20 cellular contexts compared by ENCODE assay signal in genomic region chr12:102430661-102431060, GRCh38. TPM values are rescaled to one million over a fixed set of nuclear protein-coding genes. Genes with fewer than 3 reads are reported as not detected.
DNase-seq lines count a peak whose midpoint lies in the region; ATAC-seq and TF ChIP-seq lines count a peak whose summit lies in the region.
"Had no signal": no experiment of that assay in that cellular context is flagged by ENCODE, and none has a peak within 500 bp of the region (broad histone marks: within the 10 kb centered on the region; RNA-seq: fewer than 3 reads in every experiment).

No MANE protein-coding gene starts in this region.

- intact Hi-C loops in sigmoid colon (cut with DNase I), result no loop called here

- no peak for TF ChIP-seq EP300 in gastroesophageal sphincter (IDR thresholded peaks at IDR 0.05)
- no peak for TF ChIP-seq EP300 in sigmoid colon (IDR thresholded peaks at IDR 0.05)

- TF ChIP-seq CTCF in gastroesophageal sphincter (IDR thresholded peaks at IDR 0.05) (no peak), sigmoid colon (IDR thresholded peaks at IDR 0.05) (no peak)

- H3K27ac ChIP-seq in gastroesophageal sphincter (peak overlapping the region in 3 of 4 donors; percentile 16 to 57 (median 41)), sigmoid colon (peak overlapping the region in 3 of 4 donors; percentile 8 to 47 (median 18))
- H3K27ac ChIP-seq: SK-N-MC had no signal

- H3K4me3 ChIP-seq in gastroesophageal sphincter, result no peak overlapping the region
- H3K4me3 ChIP-seq in sigmoid colon, result no peak overlapping the region
- H3K4me3 ChIP-seq: GM12878, SK-N-MC had no signal

- 73% methylated on average over 3 of the region's 3 CpGs for WGBS in gastroesophageal sphincter (ENCODE audit: low coverage in 1 of 2), 2 donors
- WGBS in sigmoid colon, 2 donors, result 42 to 65% methylated on average over 3 of the region's 3 CpGs

- H3K36me3 ChIP-seq in gastroesophageal sphincter, result no peaks in the 10 kb centered on the region
- H3K36me3 ChIP-seq in sigmoid colon, result no peaks in the 10 kb centered on the region

- TF ChIP-seq POLR2A in gastroesophageal sphincter (IDR thresholded peaks at IDR 0.05) (no peak), sigmoid colon (IDR thresholded peaks at IDR 0.05) (no peak)

- peak; percentile 28 for ATAC-seq in gastroesophageal sphincter
- ATAC-seq in HG03025 (IDR thresholded peaks at IDR 0.05; ENCODE audit: low FRiP score, unreplicated experiment), result no peak
- ATAC-seq: GM12878, Panc1 had no signal

- DNase-seq in AG20443 (ENCODE audit: low spot score), result peak; percentile 58
- DNase-seq in GM04503 (ENCODE audit: low read depth), result peak; percentile 56
- no peak for DNase-seq in sigmoid colon
- no peak for DNase-seq in amniotic stem cell (lab: John Stamatoyannopoulos, UW)
- no peak for DNase-seq in SIG-M5 (lab: John Stamatoyannopoulos, UW)
- no peak for DNase-seq in middle frontal gyrus (ENCODE audit: extremely low spot score, low spot score)
- DNase-seq: Calu3; CD4-positive, alpha-beta T cell; HCEC 1CT; KBM-7; NCI-H1436 treated with DMSO at 0.1 percent for 48 hours; NCI-H2081; NCI-H510A treated with DMSO at 0.1 percent for 48 hours had no signal

- H3K27me3 ChIP-seq in gastroesophageal sphincter (no peaks in the 10 kb centered on the region), sigmoid colon (no peaks in the 10 kb centered on the region)

- H3K4me1 ChIP-seq in gastroesophageal sphincter (peaks cover 0 to 31% (median 12%) of the 10 kb centered on the region in 3 donors), sigmoid colon (peaks cover 0 to 19% (median 15%) of the 10 kb centered on the region in 4 donors)

- no peaks in the 10 kb centered on the region for H3K9me3 ChIP-seq in gastroesophageal sphincter
- no peaks in the 10 kb centered on the region for H3K9me3 ChIP-seq in sigmoid colon

RNA-seq across cellular contexts. Expression of gene IGF1, which starts 49.7 kb away (rescaled TPM):
- total RNA-seq in gastroesophageal sphincter (10 to 100 TPM; 17.3 to 58.7 (median 43.1) TPM), sigmoid colon (10 to 100 TPM; 15.6 to 27.1 (median 19.2) TPM)
- 10 to 100 TPM in 1 of 3 donors, 1 to 10 TPM in 2; 7.4 to 12.0 (median 7.7) TPM for polyA plus RNA-seq in sigmoid colon
- total RNA-seq: B cell; Calu3; CD4-positive, alpha-beta T cell; G401 had no signal

Comparison
In these comparisons a context has a peak if more than half of its experiments do, and no peak if none do; other contexts are left out.
1. DNase-seq: peak in AG20443 (single experiment) and GM04503 (single experiment); none in sigmoid colon (single experiment), amniotic stem cell (single experiment), SIG-M5 (single experiment) and middle frontal gyrus (single experiment).